Comparison of ENCODE assay signal across 18 cellular contexts in genomic region chr16:70656712-70657263, GRCh38. TPM values are rescaled to one million over a fixed set of nuclear protein-coding genes. Genes with fewer than 3 reads are reported as not detected.
A peak's percentile ranks its signal among the peaks of the same experiment; 100 is the strongest.
DNase-seq lines count a peak whose midpoint lies in the region; ATAC-seq and TF ChIP-seq lines count a peak whose summit lies in the region.
"Had no signal": no experiment of that assay in that cellular context is flagged by ENCODE, and none has a peak within 500 bp of the region (broad histone marks: within the 10 kb centered on the region; RNA-seq: fewer than 3 reads in every experiment).

No MANE protein-coding gene starts in this region.

- WGBS in transverse colon (ENCODE audit: low coverage in 1 of 2), 2 donors = 66 to 75% methylated on average over 4 to 20 of the region's 22 CpGs

- H3K36me3 ChIP-seq in WERI-Rb-1 (no peaks in the 10 kb centered on the region), transverse colon (no peaks in the 10 kb centered on the region), MG63 (no peaks in the 10 kb centered on the region)
- H3K36me3 ChIP-seq: SJCRH30 had no signal

- DNase-seq in HuH-7 (ENCODE audit: low spot score) (peak; percentile 50), WERI-Rb-1 (no peak), left lobe of liver (ENCODE audit: low spot score) (no peak), posterior vena cava (ENCODE audit: low spot score) (peak; percentile 77), transverse colon (no peak), MG63 (no peak), LoVo (ENCODE audit: low spot score) (no peak), left colon (no peak)
- DNase-seq: ACHN; CD4-positive, alpha-beta T cell; DMS79; NCI-H1417; NCI-H2029 treated with DMSO at 0.1 percent for 48 hours; NCI-H510A; NCI-H82; SJCRH30 had no signal

- H3K4me1 ChIP-seq in transverse colon = peaks cover 0 to 10% (median 4%) of the 10 kb centered on the region in 4 donors

- H3K4me3 ChIP-seq in WERI-Rb-1 (ENCODE audit: low read depth, low read length) (no peak overlapping the region), transverse colon (no peak overlapping the region), MG63 (no peak overlapping the region)
- H3K4me3 ChIP-seq: SJCRH30 had no signal

- TF ChIP-seq CTCF in WERI-Rb-1 (IDR thresholded peaks at IDR 0.05; ENCODE audit: low read depth, low read length) = 0 out of 2 replicates have a peak, but pooled peaks have one; percentile 7
- TF ChIP-seq CTCF in transverse colon (IDR thresholded peaks at IDR 0.05) = no peak

- no peak for TF ChIP-seq POLR2A in transverse colon (IDR thresholded peaks at IDR 0.05)

- TF ChIP-seq EP300 in transverse colon (IDR thresholded peaks at IDR 0.05; ENCODE audit: low read depth) = no peak

- H3K9me3 ChIP-seq in WERI-Rb-1 (ENCODE audit: severe bottlenecking) (no peaks in the 10 kb centered on the region), transverse colon (no peaks in the 10 kb centered on the region), MG63 (no peaks in the 10 kb centered on the region)
- H3K9me3 ChIP-seq: SJCRH30 had no signal

- intact Hi-C loops in posterior vena cava (cut with DNase I) = loop anchor here (10.0 kb wide), 4 partner anchors 82 to 292 kb away; partner anchors contain the start of genes COG4 (in 1 of the 2) and SF3B3 (in 1 of the 2)
- intact Hi-C loops in transverse colon (cut with DNase I; ENCODE audit: low total_unique reads) = loop anchor here (10.0 kb wide), 2 partner anchors 92 to 292 kb away; no protein-coding TSS in a partner anchor
- intact Hi-C loops in left colon (cut with DNase I, micrococcal nuclease) = loop anchor here (10.0 kb wide), 2 partner anchors 132 to 292 kb away; partner anchors contain the start of genes COG4 (in 1 of the 2) and SF3B3 (in 1 of the 2)

- no peak overlapping the region for H3K27ac ChIP-seq in WERI-Rb-1
- H3K27ac ChIP-seq in transverse colon = no peak overlapping the region
- H3K27ac ChIP-seq: KMS-11, SJCRH30 had no signal

- H3K27me3 ChIP-seq in WERI-Rb-1 (ENCODE audit: insufficient read depth, low read depth, severe bottlenecking) (no peaks in the 10 kb centered on the region), transverse colon (no peaks in the 10 kb centered on the region), MG63 (no peaks in the 10 kb centered on the region)
- H3K27me3 ChIP-seq: SJCRH30 had no signal

- in situ Hi-C loops in transverse colon (cut with MboI; ENCODE audit: low pct_ligation_motif_present in 1 of 4, low pct_unique_long_range_greater_than_20kb in 1 of 4, low sequenced_read_pairs in 3 of 4) = loop anchor here (10.0 to 25.0 kb wide), 4 partner anchors 122 to 294 kb away; partner anchors contain the start of genes COG4 (in 1 of the 4) and SF3B3 (in 1 of the 4)

- ATAC-seq in left lobe of liver = peak; percentile 24
- ATAC-seq in left colon = no peak

RNA-seq across cellular contexts. Expression of gene IL34, which starts 10.4 kb away (rescaled TPM):
- total RNA-seq in left lobe of liver (0.58 TPM), posterior vena cava (1 to 10 TPM; 4.0 to 4.3 TPM), transverse colon (1 to 10 TPM in 2 of 4 donors, not detected in 2; 1.1 to 1.4 TPM), left colon (1 to 10 TPM in 1 of 2 donors, under 1 TPM in 1; 0.89 to 1.5 TPM)
- 1.4 and 2.2 TPM in 2 replicates for total RNA-seq in MG63 (2014; rRNA removed; shearing (Covaris generic); ENCODE audit: low replicate concordance)
- total RNA-seq: B cell had no signal

RNA-seq across cellular contexts. Expression of gene MTSS2, which starts 29.1 kb away (rescaled TPM):
- total RNA-seq in left lobe of liver = 58.1 TPM
- 100 to 1,000 TPM; 116 to 145 TPM for total RNA-seq in posterior vena cava
- 100 to 1,000 TPM in 1 of 4 donors, 10 to 100 TPM in 3; 13.9 to 149 (median 33.8) TPM for total RNA-seq in transverse colon
- total RNA-seq in MG63 (2014; rRNA removed; shearing (Covaris generic); ENCODE audit: low replicate concordance) = 13.6 and 52.0 TPM in 2 replicates
- total RNA-seq in left colon = 10 to 100 TPM; 21.5 to 28.3 TPM

Comparison
In these comparisons a context has a peak if more than half of its experiments do, and no peak if none do; other contexts are left out.
1. DNase-seq: peak in HuH-7 (single experiment) and posterior vena cava (single experiment); none in WERI-Rb-1 (single experiment), left lobe of liver (single experiment), transverse colon (single experiment), MG63 (single experiment), LoVo (single experiment) and left colon (0 of 2).